4 cellular contexts compared by ENCODE assay signal in the genomic region with DNA sequence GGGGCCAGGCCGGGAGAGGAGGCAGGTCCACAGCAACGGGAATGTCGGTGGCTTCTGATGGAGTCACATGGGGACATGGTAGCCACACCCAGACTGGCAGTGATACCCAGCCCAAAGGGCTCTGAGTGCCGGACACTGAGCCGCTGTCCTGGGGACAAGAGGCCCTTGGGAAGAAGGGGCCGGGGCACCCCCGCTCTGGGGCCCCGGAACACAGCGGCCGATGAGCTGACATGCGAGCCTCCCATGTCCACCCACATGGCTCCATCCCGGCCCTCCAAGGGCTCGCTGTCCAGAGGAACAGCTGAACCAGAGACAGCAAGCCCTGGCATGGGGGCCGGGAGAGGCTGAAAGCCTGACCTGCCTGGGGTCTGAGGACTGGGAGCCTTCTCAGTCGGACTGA. TPM values are rescaled to one million over a fixed set of nuclear protein-coding genes. Genes with fewer than 3 reads are reported as not detected.
"Had no signal": no experiment of that assay in that cellular context is flagged by ENCODE, and none has a peak within 500 bp of the region (broad histone marks: within the 10 kb centered on the region; RNA-seq: fewer than 3 reads in every experiment).

No MANE protein-coding gene starts in this region.

RNA-seq across cellular contexts. Expression of a gene that starts 7.4 kb away (rescaled TPM):
- total RNA-seq: naive thymus-derived CD8-positive, alpha-beta T cell; osteocyte; psoas muscle; thoracic aorta had no signal
- polyA plus RNA-seq: naive thymus-derived CD8-positive, alpha-beta T cell had no signal
